ENCODE assay signal across 8 cellular contexts in genomic region chr11:60193687-60194433, GRCh38.
A peak's percentile ranks its signal among the peaks of the same experiment; 100 is the strongest.
DNase-seq lines count a peak whose midpoint lies in the region; ATAC-seq and TF ChIP-seq lines count a peak whose summit lies in the region.

No MANE protein-coding gene starts in this region.

- H3K27ac ChIP-seq in coronary artery = peak overlapping the region in 1 of 2 donors; percentile 37

- peak; percentile 96 for ATAC-seq in HG02623 (IDR thresholded peaks at IDR 0.05; ENCODE audit: unreplicated experiment)
- peak; percentile 75 to 84 for ATAC-seq in activated CD4-positive, CD25-positive, alpha-beta regulatory T cell treated with anti-CD3 and anti-CD28 coated beads, Interleukin-2, amount 50 U/mL, for 24 hours
- ATAC-seq in memory B cell (ENCODE audit: low read depth) = peak; percentile 59
- peak; percentile 94 for ATAC-seq in stimulated activated effector memory CD8-positive, alpha-beta T cell treated with anti-CD3 and anti-CD28 coated beads, Interleukin-12 subunit alpha, Interleukin-12 subunit beta, amount 100 ng/mL, for 72 hours

- peaks cover 2% of the 10 kb centered on the region for H3K36me3 Mint-ChIP-seq in memory B cell
- H3K36me3 Mint-ChIP-seq in stimulated activated effector memory CD8-positive, alpha-beta T cell treated with anti-CD3 and anti-CD28 coated beads, Interleukin-12 subunit alpha, Interleukin-12 subunit beta, amount 100 ng/mL, for 72 hours = no peaks in the 10 kb centered on the region

- DNase-seq in NCI-H510A treated with DMSO at 0.1 percent for 48 hours (lab: John Stamatoyannopoulos, UW) (peak; percentile 4), NCI-H510A (lab: John Stamatoyannopoulos, UW) (no peak), NCI-H1694 (lab: John Stamatoyannopoulos, UW) (peak; percentile 24), coronary artery (ENCODE audit: low spot score) (no peak), memory B cell (ENCODE audit: low spot score in 2 of 2) (peak; percentile 32 to 43)
- DNase-seq in stimulated activated effector memory CD8-positive, alpha-beta T cell treated with anti-CD3 and anti-CD28 coated beads, Interleukin-12 subunit alpha, Interleukin-12 subunit beta, amount 100 ng/mL, for 72 hours (ENCODE audit: low spot score in 2 of 2) = peak; percentile 47 to 83

- no peaks in the 10 kb centered on the region for H3K4me1 Mint-ChIP-seq in memory B cell
- no peaks in the 10 kb centered on the region for H3K4me1 Mint-ChIP-seq in stimulated activated effector memory CD8-positive, alpha-beta T cell treated with anti-CD3 and anti-CD28 coated beads, Interleukin-12 subunit alpha, Interleukin-12 subunit beta, amount 100 ng/mL, for 72 hours

- no peak overlapping the region for H3K27ac Mint-ChIP-seq in memory B cell
- no peak overlapping the region for H3K27ac Mint-ChIP-seq in stimulated activated effector memory CD8-positive, alpha-beta T cell treated with anti-CD3 and anti-CD28 coated beads, Interleukin-12 subunit alpha, Interleukin-12 subunit beta, amount 100 ng/mL, for 72 hours

- no peak overlapping the region for H3K4me3 ChIP-seq in coronary artery

- H3K27me3 Mint-ChIP-seq in memory B cell = peaks cover 6% of the 10 kb centered on the region

- TF ChIP-seq CTCF in coronary artery (IDR thresholded peaks at IDR 0.05) = peak; percentile 26

- H3K4me3 Mint-ChIP-seq in memory B cell = no peak overlapping the region
- no peak overlapping the region for H3K4me3 Mint-ChIP-seq in stimulated activated effector memory CD8-positive, alpha-beta T cell treated with anti-CD3 and anti-CD28 coated beads, Interleukin-12 subunit alpha, Interleukin-12 subunit beta, amount 100 ng/mL, for 72 hours

- H3K9me3 Mint-ChIP-seq in memory B cell = peaks cover 7% of the 10 kb centered on the region
- no peaks in the 10 kb centered on the region for H3K9me3 Mint-ChIP-seq in stimulated activated effector memory CD8-positive, alpha-beta T cell treated with anti-CD3 and anti-CD28 coated beads, Interleukin-12 subunit alpha, Interleukin-12 subunit beta, amount 100 ng/mL, for 72 hours

Comparison
In these comparisons a context has a peak if more than half of its experiments do, and no peak if none do; other contexts are left out.
1. DNase-seq: peak in NCI-H510A treated with DMSO at 0.1 percent for 48 hours (single experiment), NCI-H1694 (single experiment), memory B cell (2 of 2) and stimulated activated effector memory CD8-positive, alpha-beta T cell treated with anti-CD3 and anti-CD28 coated beads, Interleukin-12 subunit alpha, Interleukin-12 subunit beta, amount 100 ng/mL, for 72 hours (2 of 2); none in NCI-H510A (single experiment) and coronary artery (single experiment).
2. Peak in every context shown above with its lines, with median percentiles within 50 percentile points of each other: ATAC-seq.